In the genomic region with DNA sequence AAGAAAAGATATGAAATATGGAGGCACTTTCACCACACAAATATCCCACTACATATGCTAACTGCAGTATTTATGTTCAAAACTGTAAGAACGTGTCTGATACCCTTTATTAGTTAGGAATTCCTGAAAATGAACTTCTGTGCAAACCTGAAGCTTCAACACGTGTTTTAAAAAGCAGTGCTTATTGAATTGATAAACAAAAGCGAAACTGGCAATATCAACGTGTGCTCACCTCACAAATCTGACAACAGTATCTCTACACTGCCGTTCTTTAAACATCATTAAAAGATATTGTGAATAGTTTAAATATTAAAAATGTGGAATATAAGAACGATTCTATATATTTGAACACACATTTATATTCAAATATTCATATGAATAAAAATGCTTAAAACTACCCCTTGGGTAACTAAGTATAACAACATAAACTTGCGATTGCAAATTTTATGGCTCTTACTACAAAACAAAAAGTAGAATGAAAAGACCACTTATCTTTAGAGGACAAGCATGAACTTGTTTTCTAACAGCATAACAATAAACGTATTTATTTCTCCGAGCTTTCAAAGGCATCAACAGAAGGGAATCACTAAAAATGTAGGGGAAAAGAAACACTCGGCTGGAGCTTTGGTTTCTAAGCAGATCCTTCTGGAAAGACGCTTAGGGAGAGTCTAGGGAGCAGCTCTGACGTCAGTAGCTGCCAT, we compare ENCODE assay signal across 8 cellular contexts. TPM values are rescaled to one million over a fixed set of nuclear protein-coding genes. Genes with fewer than 3 reads are reported as not detected.
DNase-seq lines count a peak whose midpoint lies in the region; ATAC-seq, FAIRE-seq and TF ChIP-seq lines count a peak whose summit lies in the region.

A gene (minus strand): TSS at position 670 of the 701 bp plus-strand sequence. CDS start 17,738 bp downstream, outside the sequence.

- H3K9ac ChIP-seq in liver (ENCODE audit: low read depth in 1 of 2, low read length in 2 of 2), result peak within 1 kb of the TSS; percentile 97 to 100

- H3K4me1 ChIP-seq in liver (ENCODE audit: control insufficient read depth in 4 of 4, insufficient read depth in 4 of 4, low read length in 3 of 4) (peaks cover 0 to 11% (median 7%) of the 10 kb centered on the region in 4 donors), testis (no peaks in the 10 kb centered on the region)

- DNase-seq in NCI-H82 treated with DMSO at 0.1 percent for 48 hours (lab: John Stamatoyannopoulos, UW; ENCODE audit: unreplicated experiment) (peak; percentile 9), NCI-H82 (lab: John Stamatoyannopoulos, UW) (no peak), NCI-H748 (lab: John Stamatoyannopoulos, UW; ENCODE audit: unreplicated experiment) (peak; percentile 19), bronchial epithelial cell (ENCODE audit: low read depth) (peak; percentile 84), testis (no peak)
- no peak for DNase-seq in stimulated activated CD4-positive, alpha-beta T cell treated with anti-CD3 and anti-CD28 coated beads, Interleukin-4, amount 100 ng/mL, for 4 hours

- H3K4me3 ChIP-seq in bronchial epithelial cell (ENCODE audit: low read depth, low read length) (peak within 1 kb of the TSS; percentile 79), liver (ENCODE audit: low read depth in 1 of 3, low read length in 3 of 3) (peak within 1 kb of the TSS; percentile 67 to 79 (median 75)), testis (peak within 1 kb of the TSS; percentile 65 to 80)

- H3K27me3 ChIP-seq in bronchial epithelial cell (ENCODE audit: control insufficient read depth, insufficient read depth, low read length) (no peaks in the 10 kb centered on the region), liver (ENCODE audit: control insufficient read depth in 4 of 4, insufficient read depth in 4 of 4, low read length in 3 of 4) (no peaks in the 10 kb centered on the region), testis (no peaks in the 10 kb centered on the region)

- H3K9me3 ChIP-seq in liver (ENCODE audit: control insufficient read depth in 4 of 4, low read length in 3 of 4) (no peaks in the 10 kb centered on the region), testis (no peaks in the 10 kb centered on the region)

- no peak for ATAC-seq in GM19328 (IDR thresholded peaks at IDR 0.05; ENCODE audit: unreplicated experiment)

- no peak for FAIRE-seq in bronchial epithelial cell (lab: Jason Lieb, UNC)

- intact Hi-C loops in testis (cut with DNase I; ENCODE audit: low total_unique reads), result loop anchor here (5.0 kb wide), 1 partner anchor 188 kb away; a partner anchor contains a TSS

- TF ChIP-seq POLR2A in testis (IDR thresholded peaks at IDR 0.05), result no peak

- TF ChIP-seq CTCF in bronchial epithelial cell (IDR thresholded peaks at IDR 0.05; ENCODE audit: insufficient read depth, low read length, severe bottlenecking) (no peak), liver (IDR thresholded peaks at IDR 0.05; ENCODE audit: low read depth, low read length, missing input control) (no peak), testis (IDR thresholded peaks at IDR 0.05) (no peak)

- no peaks in the 10 kb centered on the region for H3K36me3 ChIP-seq in bronchial epithelial cell (ENCODE audit: control insufficient read depth, insufficient read depth, low read length)
- peaks cover 0 to 20% (median 7%) of the 10 kb centered on the region in 4 donors for H3K36me3 ChIP-seq in liver (ENCODE audit: control insufficient read depth in 4 of 4, insufficient read depth in 3 of 4, low read depth in 1 of 4, low read length in 3 of 4)
- no peaks in the 10 kb centered on the region for H3K36me3 ChIP-seq in testis (ENCODE audit: low read depth, missing control alignments)

- WGBS in liver, result 8% methylated on average over 12 of the region's 12 CpGs
- 1 to 2% methylated on average over 12 of the region's 12 CpGs for WGBS in testis, 2 donors

- H3K27ac ChIP-seq in liver (ENCODE audit: low read depth in 1 of 2, low read length in 2 of 2) (peak within 1 kb of the TSS; percentile 100), testis (peak within 1 kb of the TSS; percentile 97)

- no peak for TF ChIP-seq RAD21 in liver (IDR thresholded peaks at IDR 0.05)

TF ChIP-seq in liver, 16 proteins besides CTCF, POLR2A, EP300 and RAD21:
- TF ChIP-seq GABPA (IDR thresholded peaks at IDR 0.05 in 1 of 2, conservative IDR thresholded peaks at IDR 0.05 in 1 of 2) (no peak), JUND (IDR thresholded peaks at IDR 0.05) (peak in 1 of 2 donors; percentile 0), FOXA2 (IDR thresholded peaks at IDR 0.05) (no peak)

RNA-seq across cellular contexts. Expression of the gene that starts here (rescaled TPM):
- total RNA-seq in bronchial epithelial cell, result 0.53 and 0.64 TPM in 2 replicates
- total RNA-seq in liver, result under 1 TPM; 0.17 to 0.23 TPM
- under 1 TPM; 0.09 to 0.64 TPM for polyA plus RNA-seq in liver
- total RNA-seq in testis, result 10 to 100 TPM in 1 of 2 donors, 1 to 10 TPM in 1; 7.5 to 11.9 TPM
- polyA plus RNA-seq in testis (ENCODE audit: insufficient read depth, low read depth, low replicate concordance), result 49.5 TPM

Comparison
In these comparisons a context has a peak if more than half of its experiments do, and no peak if none do; other contexts are left out.
1. RNA of the gene that starts here (polyA plus RNA-seq): 49.5 TPM in testis (single experiment); 0.09 to 0.64 TPM in liver; every median in the first group is over 10 times any median in the second.
2. DNase-seq: peak in NCI-H82 treated with DMSO at 0.1 percent for 48 hours (single experiment) and NCI-H748 (single experiment); none in NCI-H82 (single experiment), testis (single experiment) and stimulated activated CD4-positive, alpha-beta T cell treated with anti-CD3 and anti-CD28 coated beads, Interleukin-4, amount 100 ng/mL, for 4 hours (0 of 2).
3. Peak in DNase-seq and H3K4me3 ChIP-seq in bronchial epithelial cell; RNA of the gene not detected or under 1 TPM.
4. Peak in every context shown above with its lines, with median percentiles within 50 percentile points of each other: H3K4me3 ChIP-seq.